ENCODE assay signal across 8 cellular contexts in the genomic region with DNA sequence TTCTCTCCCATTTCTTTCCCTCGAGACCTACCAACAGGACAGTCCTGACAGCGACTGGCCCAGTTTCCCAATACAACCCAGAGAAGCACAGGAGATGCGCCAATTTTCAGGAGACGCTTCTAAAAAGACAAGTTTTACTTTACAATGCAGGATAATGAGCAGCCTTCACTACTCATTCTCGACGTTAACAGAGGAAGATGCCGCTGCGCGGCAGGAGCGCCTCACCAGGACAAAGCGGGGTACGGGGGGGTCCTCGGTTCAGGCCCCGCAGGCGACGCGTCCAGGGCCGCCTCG. TPM values are rescaled to one million over a fixed set of nuclear protein-coding genes. Genes with fewer than 3 reads are reported as not detected.
DNase-seq lines count a peak whose midpoint lies in the region; ATAC-seq and TF ChIP-seq lines count a peak whose summit lies in the region.

No MANE protein-coding gene starts in this region.

- no peak for TF ChIP-seq EP300 in esophagus muscularis mucosa (IDR thresholded peaks at IDR 0.05)

- H3K4me1 ChIP-seq in SJCRH30 (no peaks in the 10 kb centered on the region), esophagus muscularis mucosa (peaks cover 0 to 12% (median 5%) of the 10 kb centered on the region in 4 donors), neuronal stem cell (ENCODE audit: control insufficient read depth in 2 of 2, insufficient read depth in 1 of 2, low read depth in 1 of 2, low read length in 2 of 2) (no peaks in the 10 kb centered on the region)

- peak overlapping the region; percentile 76 for H3K18ac ChIP-seq in neuronal stem cell (ENCODE audit: low read length)

- no peaks in the 10 kb centered on the region for H3K27me3 Mint-ChIP-seq in activated T-cell treated with anti-CD3 and anti-CD28 coated beads, Interleukin-2, amount 50 U/mL, for 4 hours (ENCODE audit: low read depth)

- no peak overlapping the region for H3K23ac ChIP-seq in neuronal stem cell (ENCODE audit: low read depth, low read length, poor library complexity)

- H3K79me1 ChIP-seq in neuronal stem cell (ENCODE audit: low read depth, low read length): no peaks in the 10 kb centered on the region

- peak overlapping the region; percentile 81 for H3K9ac ChIP-seq in neuronal stem cell (ENCODE audit: low read depth, low read length, poor library complexity)

- H3K9me3 Mint-ChIP-seq in activated T-cell treated with anti-CD3 and anti-CD28 coated beads, Interleukin-2, amount 50 U/mL, for 4 hours: no peaks in the 10 kb centered on the region

- peak overlapping the region; percentile 89 for H3K4me3 Mint-ChIP-seq in activated T-cell treated with anti-CD3 and anti-CD28 coated beads, Interleukin-2, amount 50 U/mL, for 4 hours

- no peak for TF ChIP-seq CTCF in esophagus muscularis mucosa (IDR thresholded peaks at IDR 0.05)

- H3K36me3 Mint-ChIP-seq in activated T-cell treated with anti-CD3 and anti-CD28 coated beads, Interleukin-2, amount 50 U/mL, for 4 hours (ENCODE audit: insufficient read depth): peaks cover 5% of the 10 kb centered on the region

- H2BK120ac ChIP-seq in neuronal stem cell (ENCODE audit: low read depth, low read length): no peak overlapping the region

- H2BK5ac ChIP-seq in neuronal stem cell (ENCODE audit: low read length): no peak overlapping the region

- H2AK5ac ChIP-seq in neuronal stem cell (ENCODE audit: low read depth, low read length): no peak overlapping the region

- H3K27ac ChIP-seq in SJCRH30 (peak overlapping the region; percentile 26; the same call in 1 of the 2 replicates), esophagus muscularis mucosa (replicated peaks in 1 of 4) (peak overlapping the region; percentile 78 to 81 (median 80)), neuronal stem cell (replicated peaks; ENCODE audit: low read length) (no peak overlapping the region)

- H3K36me3 ChIP-seq in SJCRH30 (no peaks in the 10 kb centered on the region), esophagus muscularis mucosa (no peaks in the 10 kb centered on the region), neuronal stem cell (replicated peaks in 1 of 2; ENCODE audit: control insufficient read depth in 2 of 2, insufficient read depth in 2 of 2, low read length in 2 of 2) (peaks cover 0 to 5% of the 10 kb centered on the region in 2 donors)

- H3K4me3 ChIP-seq in SJCRH30 (peak overlapping the region; percentile 85), esophagus muscularis mucosa (peak overlapping the region; percentile 70 to 87 (median 78)), neuronal stem cell (ENCODE audit: low read length in 2 of 2) (peak overlapping the region; percentile 67 to 92)

- H3K4ac ChIP-seq in neuronal stem cell (ENCODE audit: low read length): no peak overlapping the region

- 23% methylated on average over 10 of the region's 19 CpGs for WGBS in esophagus muscularis mucosa
- no CpG with 5 or more reads among the region's 19 CpGs for WGBS in neuronal stem cell (ENCODE audit: extremely low coverage in 2 of 2, insufficient read length in 2 of 2, insufficient replicate concordance in 1 of 2), 2 donors

- no peak overlapping the region for H4K8ac ChIP-seq in neuronal stem cell (ENCODE audit: low read depth, low read length)

- H2BK15ac ChIP-seq in neuronal stem cell (ENCODE audit: low read length): no peak overlapping the region

- no peak overlapping the region for H3K14ac ChIP-seq in neuronal stem cell (ENCODE audit: low read length)

- H4K91ac ChIP-seq in neuronal stem cell (ENCODE audit: low read depth, low read length, poor library complexity): no peak overlapping the region

- H3K9me3 ChIP-seq in SJCRH30 (replicated peaks): no peaks in the 10 kb centered on the region
- no peaks in the 10 kb centered on the region for H3K9me3 ChIP-seq in esophagus muscularis mucosa
- no peaks in the 10 kb centered on the region for H3K9me3 ChIP-seq in neuronal stem cell (replicated peaks in 1 of 2; ENCODE audit: control insufficient read depth in 2 of 2, insufficient read depth in 1 of 2, low read depth in 1 of 2, low read length in 2 of 2)

- peak overlapping the region; percentile 84 for H2AFZ ChIP-seq in neuronal stem cell (ENCODE audit: low read length)

- TF ChIP-seq POLR2A in esophagus muscularis mucosa (IDR thresholded peaks at IDR 0.05; ENCODE audit: low read depth): no peak

- peak; percentile 18 to 20 for ATAC-seq in activated T-cell treated with anti-CD3 and anti-CD28 coated beads, Interleukin-2, amount 50 U/mL, for 4 hours
- peak; percentile 18 for ATAC-seq in HG02763 (IDR thresholded peaks at IDR 0.05; ENCODE audit: unreplicated experiment)

- DNase-seq in activated T-cell treated with anti-CD3 and anti-CD28 coated beads, Interleukin-2, amount 50 U/mL, for 4 hours: no peak
- no peak for DNase-seq in activated T-cell treated with anti-CD3 and anti-CD28 coated beads, Interleukin-2, amount 50 U/mL, for 1 hour
- no peak for DNase-seq in SJCRH30
- DNase-seq in esophagus muscularis mucosa (ENCODE audit: extremely low spot score): no peak
- DNase-seq in neuronal stem cell (ENCODE audit: low spot score): no peak
- no peak for DNase-seq in stimulated activated CD4-positive, alpha-beta T cell treated with anti-CD3 and anti-CD28 coated beads, Interleukin-4, amount 100 ng/mL, for 24 hours
- DNase-seq in NOMO-1 treated with DMSO at 0.1 percent for 48 hours (lab: John Stamatoyannopoulos, UW; ENCODE audit: unreplicated experiment): no peak

- H2BK12ac ChIP-seq in neuronal stem cell (ENCODE audit: low read length): no peak overlapping the region

- no peaks in the 10 kb centered on the region for H3K27me3 ChIP-seq in SJCRH30
- no peaks in the 10 kb centered on the region for H3K27me3 ChIP-seq in esophagus muscularis mucosa
- H3K27me3 ChIP-seq in neuronal stem cell (ENCODE audit: control insufficient read depth in 3 of 3, insufficient read depth in 3 of 3, low read depth in 1 of 3, low read length in 3 of 3): no peaks in the 10 kb centered on the region

- H3K4me2 ChIP-seq in neuronal stem cell (ENCODE audit: insufficient read depth, low read length, poor library complexity, severe bottlenecking): peak overlapping the region; percentile 40

- intact Hi-C loops in esophagus muscularis mucosa (cut with DNase I): loop anchor here (5.0 kb wide), 1 partner anchor 83 kb away; no protein-coding TSS in a partner anchor

- H3K4me1 Mint-ChIP-seq in activated T-cell treated with anti-CD3 and anti-CD28 coated beads, Interleukin-2, amount 50 U/mL, for 4 hours (ENCODE audit: low read depth): peaks cover 12% of the 10 kb centered on the region

RNA-seq across cellular contexts. Expression of gene BCLAF3, which starts 0.7 kb away (rescaled TPM):
- total RNA-seq in activated T-cell treated with anti-CD3 and anti-CD28 coated beads, Interleukin-2, amount 50 U/mL, for 4 hours: 1 to 10 TPM; 2.7 to 3.7 (median 2.9) TPM
- 4.0 and 4.9 TPM in 2 replicates for total RNA-seq in SJCRH30 (2014; rRNA removed; shearing (Covaris generic))
- 1 to 10 TPM; 7.0 to 10.0 (median 8.7) TPM for total RNA-seq in esophagus muscularis mucosa
- polyA plus RNA-seq in neuronal stem cell (2013, experiment 1 of 2): 4.5 TPM
- polyA plus RNA-seq in neuronal stem cell (2013, experiment 2 of 2): 4.8 TPM
